Comparison of ENCODE assay signal across 8 cellular contexts in genomic region chr3:117439812-117440211, GRCh38.
DNase-seq lines count a peak whose midpoint lies in the region; ATAC-seq and TF ChIP-seq lines count a peak whose summit lies in the region.

No MANE protein-coding gene starts in this region.

- no peaks in the 10 kb centered on the region for H3K36me3 Mint-ChIP-seq in activated naive CD4-positive, alpha-beta T cell treated with anti-CD3 and anti-CD28 coated beads for 36 hours (ENCODE audit: low read depth)

- no peaks in the 10 kb centered on the region for H3K9me3 Mint-ChIP-seq in activated naive CD4-positive, alpha-beta T cell treated with anti-CD3 and anti-CD28 coated beads for 36 hours

- no peak overlapping the region for H3K27ac Mint-ChIP-seq in activated naive CD4-positive, alpha-beta T cell treated with anti-CD3 and anti-CD28 coated beads for 36 hours

- CTCF ChIA-PET in activated naive CD4-positive, alpha-beta T cell treated with anti-CD3 and anti-CD28 coated beads for 36 hours (lab: Charles Lee): no interaction called here

- ATAC-seq in HG02970 (IDR thresholded peaks at IDR 0.05; ENCODE audit: low FRiP score, unreplicated experiment) (no peak), omental fat pad (ENCODE audit: low FRiP score) (no peak)

- intact Hi-C loops in activated naive CD4-positive, alpha-beta T cell treated with anti-CD3 and anti-CD28 coated beads for 36 hours (cut with micrococcal nuclease): no loop called here

- H3K4me3 ChIP-seq in HFF-Myc (replicated peaks; ENCODE audit: low read depth, low read length): no peak overlapping the region
- H3K4me3 ChIP-seq in epithelial cell of proximal tubule (ENCODE audit: low read depth, low read length): no peak overlapping the region

- H3K4me1 Mint-ChIP-seq in activated naive CD4-positive, alpha-beta T cell treated with anti-CD3 and anti-CD28 coated beads for 36 hours (ENCODE audit: low read depth): no peaks in the 10 kb centered on the region

- DNase-seq in HFF-Myc (ENCODE audit: extremely low read depth, low read depth) (no peak), NCI-H510A treated with DMSO at 0.1 percent for 48 hours (lab: John Stamatoyannopoulos, UW) (peak; percentile 43), epithelial cell of proximal tubule (ENCODE audit: low read depth) (peak; percentile 2), retina (peak; percentile 36), LoVo (ENCODE audit: low spot score) (no peak), omental fat pad (ENCODE audit: low spot score) (no peak)
- DNase-seq in activated naive CD4-positive, alpha-beta T cell treated with anti-CD3 and anti-CD28 coated beads for 36 hours: no peak

- H3K27me3 Mint-ChIP-seq in activated naive CD4-positive, alpha-beta T cell treated with anti-CD3 and anti-CD28 coated beads for 36 hours (ENCODE audit: low read depth): no peaks in the 10 kb centered on the region

- H3K4me3 Mint-ChIP-seq in activated naive CD4-positive, alpha-beta T cell treated with anti-CD3 and anti-CD28 coated beads for 36 hours: no peak overlapping the region

- TF ChIP-seq CTCF in HFF-Myc (IDR thresholded peaks at IDR 0.05; ENCODE audit: low read depth, low read length, missing control alignments) (peak; percentile 44), epithelial cell of proximal tubule (conservative IDR thresholded peaks at IDR 0.05; ENCODE audit: low read depth, low read length) (peak; percentile 53), omental fat pad (IDR thresholded peaks at IDR 0.05) (no peak)

Comparison
In these comparisons a context has a peak if more than half of its experiments do, and no peak if none do; other contexts are left out.
1. DNase-seq: peak in NCI-H510A treated with DMSO at 0.1 percent for 48 hours (single experiment), epithelial cell of proximal tubule (single experiment) and retina (single experiment); none in HFF-Myc (single experiment), LoVo (single experiment), activated naive CD4-positive, alpha-beta T cell treated with anti-CD3 and anti-CD28 coated beads for 36 hours (single experiment) and omental fat pad (single experiment).
2. CTCF ChIP-seq: peak in HFF-Myc (single experiment) and epithelial cell of proximal tubule (single experiment); none in omental fat pad (0 of 3).